In the genomic region with DNA sequence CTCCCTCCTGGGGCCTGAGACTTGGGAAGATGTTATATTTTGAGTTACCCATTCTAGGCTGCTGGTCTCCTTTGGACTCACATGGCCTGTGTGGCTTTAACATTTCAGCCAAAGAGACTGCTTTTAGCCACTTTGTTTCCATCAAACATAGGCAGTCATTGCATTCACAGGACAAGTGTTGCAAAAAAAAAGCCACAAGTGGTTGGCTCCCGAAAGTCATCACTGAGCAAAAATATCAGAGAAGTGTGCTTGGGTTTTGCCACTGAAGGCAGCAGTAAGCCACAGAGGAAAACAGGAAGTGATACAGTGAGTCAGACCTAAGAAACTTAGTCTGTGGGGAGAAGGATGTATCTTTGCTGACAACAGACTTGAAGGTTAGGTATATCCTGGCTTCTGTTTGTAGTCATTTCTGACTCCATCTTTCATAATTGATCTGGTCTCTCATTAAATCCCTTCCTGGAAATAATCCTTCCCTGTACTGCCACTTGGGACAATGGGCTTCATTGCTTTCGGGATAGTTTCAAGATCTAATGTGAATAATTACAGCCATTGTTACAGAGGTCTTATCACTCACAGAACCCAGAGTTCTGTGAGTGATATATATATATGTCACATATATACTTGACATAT, we compare ENCODE assay signal across 8 cellular contexts.
DNase-seq lines count a peak whose midpoint lies in the region; ATAC-seq and TF ChIP-seq lines count a peak whose summit lies in the region.

No MANE protein-coding gene starts in this region.

- no peaks in the 10 kb centered on the region for H3K27me3 ChIP-seq in foreskin keratinocyte

- no peak overlapping the region for H3K4me3 ChIP-seq in NB4 (ENCODE audit: low read depth, low read length)

- TF ChIP-seq CTCF in GM13976 (IDR thresholded peaks at IDR 0.05; ENCODE audit: borderline replicate concordance, control extremely low read depth, extremely low read depth, insufficient read depth, missing control alignments), result peak; percentile 25
- TF ChIP-seq CTCF in NB4 (IDR thresholded peaks at IDR 0.05; ENCODE audit: low read depth, low read length), result peak; percentile 13
- TF ChIP-seq CTCF in foreskin keratinocyte (conservative IDR thresholded peaks at IDR 0.05), result peak; percentile 58

- in situ Hi-C loops in GM13976 (cut with MboI; ENCODE audit: low sequenced_read_pairs, unreplicated experiment), result no loop called here

- TF ChIP-seq POLR2A in NB4 (IDR thresholded peaks at IDR 0.05; ENCODE audit: extremely low read depth, insufficient read length), result no peak

- H3K27ac ChIP-seq in foreskin keratinocyte, result no peak overlapping the region

- peaks cover 5% of the 10 kb centered on the region for H3K4me1 ChIP-seq in foreskin keratinocyte

- peak; percentile 100 for ATAC-seq in HG02610 (IDR thresholded peaks at IDR 0.05; ENCODE audit: unreplicated experiment)
- ATAC-seq in foreskin keratinocyte, result peak; percentile 93

- DNase-seq in GM13976 (ENCODE audit: low spot score) (peak; percentile 76), NB4 (ENCODE audit: low read depth) (peak; percentile 93), foreskin keratinocyte (peak; percentile 50 to 79), middle frontal gyrus (ENCODE audit: extremely low spot score, low spot score) (no peak), NCI-H2029 (lab: John Stamatoyannopoulos, UW) (no peak)
- DNase-seq in activated CD8-positive, alpha-beta memory T cell treated with anti-CD3 and anti-CD28 coated beads, Interleukin-2, amount 50 U/mL, for 24 hours (ENCODE audit: extremely low read depth), result peak; percentile 39
- peak; percentile 6 to 21 for DNase-seq in stimulated activated CD4-positive, alpha-beta T cell treated with anti-CD3 and anti-CD28 coated beads, Interleukin-1b, Interleukin-23, amount 100 ng/mL, for 1 hour (ENCODE audit: low read depth in 2 of 2)

Comparison
In these comparisons a context has a peak if more than half of its experiments do, and no peak if none do; other contexts are left out.
1. DNase-seq: peak in GM13976 (single experiment), NB4 (single experiment), activated CD8-positive, alpha-beta memory T cell treated with anti-CD3 and anti-CD28 coated beads, Interleukin-2, amount 50 U/mL, for 24 hours (single experiment), foreskin keratinocyte (2 of 2) and stimulated activated CD4-positive, alpha-beta T cell treated with anti-CD3 and anti-CD28 coated beads, Interleukin-1b, Interleukin-23, amount 100 ng/mL, for 1 hour (2 of 2); none in middle frontal gyrus (single experiment) and NCI-H2029 (single experiment).
2. Peak in every context shown above with its lines, with median percentiles within 50 percentile points of each other: CTCF ChIP-seq.